ENCODE assay signal across 13 cellular contexts in genomic region chr9:78133751-78134150, GRCh38.
DNase-seq lines count a peak whose midpoint lies in the region; ATAC-seq, FAIRE-seq and TF ChIP-seq lines count a peak whose summit lies in the region.
"Had no signal": no experiment of that assay in that cellular context is flagged by ENCODE, and none has a peak within 500 bp of the region (broad histone marks: within the 10 kb centered on the region; RNA-seq: fewer than 3 reads in every experiment).

No MANE protein-coding gene starts in this region.

- H3K9me3 ChIP-seq in GM12878 (replicated peaks; ENCODE audit: control insufficient read depth, insufficient read depth, low read length), result no peaks in the 10 kb centered on the region

- POLR2A ChIA-PET in GM12878 (lab: Charles Lee), result interaction anchor here (0.6 kb wide), 1 partner anchor 14 kb away, joined by 7 read pairs; no protein-coding TSS in a partner anchor

- H3K27ac ChIP-seq in GM12878 (ENCODE audit: control insufficient read depth, insufficient read depth), result no peak overlapping the region
- H3K27ac ChIP-seq: left ventricle myocardium inferior had no signal

- H3K4me2 ChIP-seq in GM12878 (ENCODE audit: control insufficient read depth, insufficient read depth), result no peak overlapping the region

- no peak for FAIRE-seq in GM12878 (lab: Jason Lieb, UNC)

- WGBS in GM12878 (ENCODE audit: insufficient coverage, insufficient replicate concordance, low lambda C conversion rate, missing lambda C conversion rate), result 5% methylated on average over 1 of the region's 1 CpG

- intact Hi-C loops in GM12878 (cut with micrococcal nuclease; ENCODE audit: unreplicated experiment), result no loop called here

- no peak overlapping the region for H2AFZ ChIP-seq in GM12878 (ENCODE audit: control insufficient read depth, low read depth, low read length)

- peak; percentile 57 for ATAC-seq in GM18498 (IDR thresholded peaks at IDR 0.05; ENCODE audit: unreplicated experiment)
- peak; percentile 63 for ATAC-seq in GM18909 (IDR thresholded peaks at IDR 0.05; ENCODE audit: poor library complexity, unreplicated experiment)
- peak; percentile 62 for ATAC-seq in HG03354 (IDR thresholded peaks at IDR 0.05; ENCODE audit: poor library complexity, severe bottlenecking, unreplicated experiment)
- ATAC-seq in GM12878, result peak; percentile 92
- ATAC-seq in HG03460 (IDR thresholded peaks at IDR 0.05; ENCODE audit: unreplicated experiment), result no peak
- no peak for ATAC-seq in GM21528 (IDR thresholded peaks at IDR 0.05; ENCODE audit: low FRiP score, unreplicated experiment)
- ATAC-seq: esophagus mucosa had no signal

- TF ChIP-seq CTCF in GM12878 (IDR thresholded peaks at IDR 0.05 in 2 of 3, conservative IDR thresholded peaks at IDR 0.05 in 1 of 3; ENCODE audit: control insufficient read depth in 2 of 3, extremely low read depth in 1 of 3, insufficient read depth in 1 of 3, low read depth in 3 of 3, low read length in 3 of 3), result no peak

- peaks cover 5% of the 10 kb centered on the region; the same call in 1 of the 2 replicates for H3K4me1 ChIP-seq in GM12878 (ENCODE audit: control insufficient read depth, insufficient read depth, low read length)
- H3K4me1 ChIP-seq: left ventricle myocardium inferior had no signal

- no peak for TF ChIP-seq POLR2A in GM12878 (IDR thresholded peaks at IDR 0.05; ENCODE audit: low read depth, low read length)

- TF ChIP-seq EP300 in GM12878 (IDR thresholded peaks at IDR 0.05; ENCODE audit: borderline replicate concordance in 1 of 2, control insufficient read depth in 1 of 2, low read depth in 2 of 2, low read length in 2 of 2), result no peak

- no peaks in the 10 kb centered on the region for H3K36me3 ChIP-seq in GM12878 (ENCODE audit: control insufficient read depth in 2 of 2, insufficient read depth in 2 of 2, low read length in 1 of 2)
- H3K36me3 ChIP-seq: left ventricle myocardium inferior had no signal

- no peak for DNase-seq in GM12878 (ENCODE audit: low read depth, low spot score)
- DNase-seq in C1 segment of cervical spinal cord (lab: John Stamatoyannopoulos, UW), result no peak
- DNase-seq: activated CD8-positive, alpha-beta memory T cell treated with anti-CD3 and anti-CD28 coated beads for 24 hours; CD4-positive, alpha-beta T cell; left ventricle myocardium inferior; NCI-H524 treated with DMSO at 0.1 percent for 48 hours; T-helper 9 cell had no signal

- BruUV-seq in GM12878 (replicated peaks; lab: Mats Ljungman, UMichigan), result no TSS peak

- in situ Hi-C loops in GM12878 (cut with MboI), result no loop called here

- SMC1A ChIA-PET in GM12878 (lab: Charles Lee; ENCODE audit: uncharacterized antibody, unreplicated experiment), result interaction anchor here (0.6 to 1.9 kb wide), 5 partner anchors 9 to 157 kb away, joined by 3 to 6 read pairs (median 4); no protein-coding TSS in a partner anchor

- H3K79me2 ChIP-seq in GM12878 (ENCODE audit: control insufficient read depth, insufficient read depth, low read length), result no peaks in the 10 kb centered on the region

- H4K20me1 ChIP-seq in GM12878 (ENCODE audit: control insufficient read depth, insufficient read depth), result no peaks in the 10 kb centered on the region

- no peak overlapping the region for H3K9ac ChIP-seq in GM12878 (ENCODE audit: control insufficient read depth, insufficient read depth, low read length)

- H3K27me3 ChIP-seq in GM12878 (replicated peaks in 1 of 2; ENCODE audit: control insufficient read depth in 2 of 2, insufficient read depth in 2 of 2, low read length in 1 of 2), result no peaks in the 10 kb centered on the region

- CTCF ChIA-PET in GM12878 (lab: Yijun Ruan, JAX), result interaction anchor here (0.8 to 7.2 kb wide), 4 partner anchors 10 to 677 kb away, joined by 3 to 42 read pairs (median 4); no protein-coding TSS in a partner anchor

- RAD21 ChIA-PET in GM12878 (lab: Charles Lee; ENCODE audit: unreplicated experiment), result interaction anchor here (0.6 to 1.8 kb wide), 5 partner anchors 9 to 1741 kb away, joined by 3 to 7 read pairs (median 4); no protein-coding TSS in a partner anchor

- H3K4me3 ChIP-seq in GM12878, result no peak overlapping the region
- H3K4me3 ChIP-seq: left ventricle myocardium inferior had no signal

- TF ChIP-seq RAD21 in GM12878 (IDR thresholded peaks at IDR 0.05; ENCODE audit: insufficient read depth, low read depth, low read length), result no peak

TF ChIP-seq in GM12878, 131 proteins besides CTCF, POLR2A, EP300 and RAD21:
- TF ChIP-seq POLR2AphosphoS5 (IDR thresholded peaks at IDR 0.05; ENCODE audit: low read length) (no peak), RUNX3 (IDR thresholded peaks at IDR 0.05; ENCODE audit: low read length) (peak; percentile 33; the same call in 1 of the 2 replicates), NR2F1 (conservative IDR thresholded peaks at IDR 0.05) (peak; percentile 81), BACH1 (IDR thresholded peaks at IDR 0.05; ENCODE audit: borderline replicate concordance) (no peak), JUNB (IDR thresholded peaks at IDR 0.05) (peak; percentile 21; the same call in 1 of the 2 replicates)

Comparison
In these comparisons a context has a peak if more than half of its experiments do, and no peak if none do; other contexts are left out.
1. ATAC-seq: peak in GM18498 (single experiment), GM18909 (single experiment), HG03354 (single experiment) and GM12878 (single experiment); none in HG03460 (single experiment) and GM21528 (single experiment).